In the genomic region with DNA sequence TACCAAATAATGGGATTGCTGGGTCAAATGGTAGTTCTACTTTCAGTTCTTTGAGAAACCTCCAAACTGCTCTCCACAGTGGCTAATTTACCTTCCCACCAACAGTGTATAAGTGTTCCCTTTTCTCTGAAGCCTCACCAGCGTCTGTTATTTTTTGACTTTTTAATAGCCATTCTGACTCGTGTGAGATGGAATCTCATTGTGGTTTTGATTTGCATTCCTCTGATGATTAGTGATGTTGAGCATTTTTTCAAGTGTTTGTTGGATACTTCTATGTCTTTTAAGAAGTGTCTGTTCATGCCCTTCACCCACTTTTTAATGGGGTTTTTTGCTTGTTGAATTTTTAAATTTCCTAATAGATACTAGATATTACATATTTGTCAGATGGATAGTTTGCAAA, we compare ENCODE assay signal across 19 cellular contexts. TPM values are rescaled to one million over a fixed set of nuclear protein-coding genes. Genes with fewer than 3 reads are reported as not detected.
DNase-seq lines count a peak whose midpoint lies in the region; ATAC-seq and TF ChIP-seq lines count a peak whose summit lies in the region.
"Had no signal": no experiment of that assay in that cellular context is flagged by ENCODE, and none has a peak within 500 bp of the region (broad histone marks: within the 10 kb centered on the region; RNA-seq: fewer than 3 reads in every experiment).

No MANE protein-coding gene starts in this region.

- H3K9me3 ChIP-seq in skeletal muscle satellite cell (replicated peaks; ENCODE audit: low read length): peaks cover 5% of the 10 kb centered on the region
- H3K9me3 ChIP-seq in left ventricle myocardium inferior (replicated peaks): peaks cover 37% of the 10 kb centered on the region

- intact Hi-C loops in left ventricle myocardium inferior (cut with micrococcal nuclease): no loop called here

- H3K27ac ChIP-seq in substantia nigra (ENCODE audit: low read depth, low read length, poor library complexity, severe bottlenecking) (no peak overlapping the region), left ventricle myocardium inferior (replicated peaks) (no peak overlapping the region)
- H3K27ac ChIP-seq: esophagus muscularis mucosa, transverse colon had no signal

- no peak overlapping the region for H3K4me3 ChIP-seq in fibroblast of pulmonary artery (replicated peaks; ENCODE audit: low read depth, low read length)
- H3K4me3 ChIP-seq in skeletal muscle satellite cell (ENCODE audit: low read length): peak overlapping the region; percentile 1
- no peak overlapping the region for H3K4me3 ChIP-seq in left ventricle myocardium inferior
- H3K4me3 ChIP-seq: esophagus muscularis mucosa, K562, transverse colon had no signal

- H3K9ac ChIP-seq in skeletal muscle satellite cell (ENCODE audit: low read depth, low read length): no peak overlapping the region

- no peaks in the 10 kb centered on the region for H3K27me3 ChIP-seq in skeletal muscle satellite cell (ENCODE audit: control insufficient read depth, insufficient read depth, low read length)
- no peaks in the 10 kb centered on the region for H3K27me3 ChIP-seq in left ventricle myocardium inferior (ENCODE audit: low read depth)
- H3K27me3 ChIP-seq: esophagus muscularis mucosa, transverse colon had no signal

- H3K4me1 ChIP-seq in skeletal muscle satellite cell (ENCODE audit: control insufficient read depth, insufficient read depth, low read length) (peaks cover 11% of the 10 kb centered on the region), left ventricle myocardium inferior (no peaks in the 10 kb centered on the region)
- H3K4me1 ChIP-seq: esophagus muscularis mucosa had no signal

- TF ChIP-seq CTCF in fibroblast of pulmonary artery (IDR thresholded peaks at IDR 0.05; ENCODE audit: low read length, missing control alignments) (no peak), left ventricle myocardium inferior (IDR thresholded peaks at IDR 0.05; ENCODE audit: borderline replicate concordance) (no peak)

- DNase-seq in HS-27A (ENCODE audit: low read depth) (peak; percentile 30), amniotic epithelial cell (ENCODE audit: low read depth) (peak; percentile 67), fibroblast of pulmonary artery (ENCODE audit: low read depth) (peak; percentile 44), substantia nigra (lab: John Stamatoyannopoulos, UW) (no peak), left ventricle myocardium inferior (no peak)
- DNase-seq: activated CD4-positive, alpha-beta T cell treated with anti-CD3 and anti-CD28 coated beads for 1 hour; activated effector memory CD4-positive, alpha-beta T cell treated with Interleukin-2 at 50 U/mL for 16 hours; anterior cingulate cortex; CD4-positive, CD25-positive, alpha-beta regulatory T cell; dermis blood vessel endothelial cell; naive B cell; NCI-H1417; SIG-M5; transverse colon had no signal

- no peak for ATAC-seq in HG02981 (IDR thresholded peaks at IDR 0.05; ENCODE audit: unreplicated experiment)
- ATAC-seq: K562; stimulated activated memory B cell treated with anti-CD40 and anti-IgM and Interleukin-4, amounts not matched to agents 10 μg/mL and 1 μg/mL and 100 μg/mL, for 72 hours had no signal

- H3K36me3 ChIP-seq in skeletal muscle satellite cell (ENCODE audit: insufficient read depth, low read length): peaks cover 24% of the 10 kb centered on the region
- peaks cover 31% of the 10 kb centered on the region for H3K36me3 ChIP-seq in left ventricle myocardium inferior

- H3K4me2 ChIP-seq in skeletal muscle satellite cell (ENCODE audit: low read length): no peak overlapping the region

RNA-seq across cellular contexts. Expression of gene SUSD1, which starts 28.4 kb away (rescaled TPM):
- 4.3 and 5.5 TPM in 2 replicates for total RNA-seq in skeletal muscle satellite cell (2012; rRNA removed)
- 5.1 TPM for total RNA-seq in left ventricle myocardium inferior

Comparison
In these comparisons a context has a peak if more than half of its experiments do, and no peak if none do; other contexts are left out.
1. DNase-seq: peak in HS-27A (single experiment), amniotic epithelial cell (single experiment) and fibroblast of pulmonary artery (single experiment); none in substantia nigra (0 of 49) and left ventricle myocardium inferior (single experiment).